Comparison of ENCODE assay signal across 1 cellular context in the genomic region with DNA sequence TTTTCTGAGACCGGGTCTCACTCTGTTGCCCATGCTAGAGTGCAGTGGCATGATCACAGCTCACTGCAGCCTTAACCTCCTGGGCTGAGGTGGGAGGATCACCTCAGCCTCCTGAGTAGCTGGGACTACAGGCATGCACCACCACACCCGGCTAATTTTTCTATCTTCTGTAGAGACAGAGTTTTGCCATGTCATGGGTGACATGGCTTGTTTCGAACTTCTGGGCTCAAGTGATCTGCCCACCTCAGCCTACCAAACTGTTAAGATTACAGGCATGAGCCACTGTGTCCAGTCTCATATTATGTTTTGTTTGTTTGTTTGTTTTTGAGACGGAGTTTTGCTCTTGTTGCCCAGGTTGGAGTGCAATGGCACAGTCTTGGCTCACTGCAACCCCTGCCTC. TPM values are rescaled to one million over a fixed set of nuclear protein-coding genes. Genes with fewer than 3 reads are reported as not detected.
"Had no signal": no experiment of that assay in that cellular context is flagged by ENCODE, and none has a peak within 500 bp of the region (broad histone marks: within the 10 kb centered on the region; RNA-seq: fewer than 3 reads in every experiment).

No MANE protein-coding gene starts in this region.

RNA-seq across cellular contexts. Expression of gene B3GALT4, which starts 8.3 kb away (rescaled TPM):
- total RNA-seq: myocyte had no signal
